Comparison of ENCODE assay signal across 7 cellular contexts in genomic region chr13:104365430-104365829, GRCh38.
"Had no signal": no experiment of that assay in that cellular context is flagged by ENCODE, and none has a peak within 500 bp of the region (broad histone marks: within the 10 kb centered on the region; RNA-seq: fewer than 3 reads in every experiment).

No MANE protein-coding gene starts in this region.

- ATAC-seq: K562 had no signal

- DNase-seq: Karpas-422, KBM-7, KG1 had no signal

- H3K4me2 ChIP-seq: KMS-11 had no signal

- H3K4me3 ChIP-seq: K562 had no signal

- FAIRE-seq: HTR-8/SVneo, K562 had no signal

- H3K9ac ChIP-seq: KMS-11 had no signal

- H3K27ac ChIP-seq: HL-60, KMS-11 had no signal
